Comparison of ENCODE assay signal across 8 cellular contexts in genomic region chr2:144430722-144431163, GRCh38.
A peak's percentile ranks its signal among the peaks of the same experiment; 100 is the strongest.
DNase-seq lines count a peak whose midpoint lies in the region; ATAC-seq and TF ChIP-seq lines count a peak whose summit lies in the region.

No MANE protein-coding gene starts in this region.

- DNase-seq in GM10248 (ENCODE audit: extremely low spot score) = peak; percentile 32
- DNase-seq in fibroblast of peridontal ligament (ENCODE audit: extremely low read depth) = peak; percentile 62
- DNase-seq in smooth muscle cell (lab: John Stamatoyannopoulos, UW; ENCODE audit: unreplicated experiment) = no peak
- DNase-seq in stimulated activated CD8-positive, alpha-beta memory T cell treated with anti-CD3 and anti-CD28 coated beads, Interleukin-4, amount 100 ng/mL, for 48 hours = no peak
- no peak for DNase-seq in activated gamma-delta T cell treated with Interleukin-2 at 50 U/mL for 16 hours
- no peak for DNase-seq in MCF 10A (ENCODE audit: unreplicated experiment)

- intact Hi-C loops in MCF 10A (cut with micrococcal nuclease) = no loop called here

- H3K4me2 ChIP-seq in smooth muscle cell = peak overlapping the region; percentile 75

- H3K36me3 Mint-ChIP-seq in MCF 10A (ENCODE audit: insufficient read depth, unreplicated experiment) = peaks cover 7% of the 10 kb centered on the region

- H3K9ac ChIP-seq in HUES48 (ENCODE audit: low read depth, low read length) (no peak overlapping the region), smooth muscle cell (ENCODE audit: low read depth) (peak overlapping the region; percentile 74)

- H3F3A ChIP-seq in smooth muscle cell (ENCODE audit: low read depth) = peaks cover 33% of the 10 kb centered on the region

- H3K4me3 ChIP-seq in HUES48 (ENCODE audit: low read depth, low read length) = no peak overlapping the region
- peak overlapping the region; percentile 24 for H3K4me3 ChIP-seq in smooth muscle cell

- H3K79me2 ChIP-seq in smooth muscle cell (ENCODE audit: low read depth) = peaks cover 85% of the 10 kb centered on the region

- POLR2A ChIA-PET in GM10248 (lab: Yijun Ruan, JAX) = no interaction called here
- POLR2A ChIA-PET in MCF 10A (lab: Yijun Ruan, JAX) = interaction anchor here (0.6 to 1.0 kb wide), 4 partner anchors 16 to 907 kb away, joined by 3 to 9 read pairs (median 5); no protein-coding TSS in a partner anchor

- no peak for TF ChIP-seq CTCF in GM10248 (IDR thresholded peaks at IDR 0.05; ENCODE audit: control extremely low read depth, extremely low read depth, low read depth, missing control alignments)
- no peak for TF ChIP-seq CTCF in smooth muscle cell (IDR thresholded peaks at IDR 0.05; ENCODE audit: borderline replicate concordance, insufficient read depth, poor library complexity, severe bottlenecking)
- TF ChIP-seq CTCF in MCF 10A (IDR thresholded peaks at IDR 0.05; ENCODE audit: unreplicated experiment) = no peak

- no peaks in the 10 kb centered on the region for H3K9me3 Mint-ChIP-seq in MCF 10A (ENCODE audit: unreplicated experiment)

- H3K27me3 ChIP-seq in HUES48 (ENCODE audit: control insufficient read depth, insufficient read depth, low read length) (no peaks in the 10 kb centered on the region), smooth muscle cell (ENCODE audit: low read depth) (no peaks in the 10 kb centered on the region)

- WGBS in smooth muscle cell (ENCODE audit: low lambda C conversion rate) = 15% methylated on average over 8 of the region's 8 CpGs

- H3K36me3 ChIP-seq in HUES48 (ENCODE audit: control insufficient read depth, insufficient read depth, low read length) (no peaks in the 10 kb centered on the region), smooth muscle cell (ENCODE audit: low read depth) (peaks cover 6% of the 10 kb centered on the region)

- H3K4me1 ChIP-seq in HUES48 (ENCODE audit: control insufficient read depth, insufficient read depth, low read length) (peaks cover 29% of the 10 kb centered on the region), smooth muscle cell (ENCODE audit: low read depth) (peaks cover 59% of the 10 kb centered on the region)

- H3K9me3 ChIP-seq in HUES48 (ENCODE audit: control insufficient read depth, insufficient read depth, low read length) (no peaks in the 10 kb centered on the region), smooth muscle cell (replicated peaks; ENCODE audit: low read depth) (no peaks in the 10 kb centered on the region)

- CTCF ChIA-PET in GM10248 (lab: Yijun Ruan, JAX) = interaction anchor here (1.9 to 2.4 kb wide), 3 partner anchors 10 to 19 kb away, joined by 5 to 10 read pairs (median 7); no protein-coding TSS in a partner anchor
- CTCF ChIA-PET in MCF 10A (lab: Yijun Ruan, JAX) = interaction anchor here (0.6 kb wide), 3 partner anchors 85 to 690 kb away, joined by 4 to 5 read pairs (median 4); no protein-coding TSS in a partner anchor

- no TSS peak for BruUV-seq in MCF 10A (replicated peaks; lab: Mats Ljungman, UMichigan)

- no peaks in the 10 kb centered on the region for H3K27me3 Mint-ChIP-seq in MCF 10A (ENCODE audit: insufficient read depth, unreplicated experiment)

- H3K4me1 Mint-ChIP-seq in MCF 10A (ENCODE audit: insufficient read depth, unreplicated experiment) = peaks cover 14% of the 10 kb centered on the region

- peaks cover 94% of the 10 kb centered on the region for H4K20me1 ChIP-seq in smooth muscle cell (ENCODE audit: low read depth)

- no peak overlapping the region for H3K4me3 Mint-ChIP-seq in MCF 10A (ENCODE audit: unreplicated experiment)

- H3K27ac ChIP-seq in HUES48 (ENCODE audit: low read depth, low read length) = peak overlapping the region; percentile 70
- H3K27ac ChIP-seq in smooth muscle cell (ENCODE audit: low read depth) = peak overlapping the region; percentile 93

- no peak overlapping the region for H2AFZ ChIP-seq in smooth muscle cell (ENCODE audit: low read depth)

- peak; percentile 98 for ATAC-seq in GM21526 (IDR thresholded peaks at IDR 0.05; ENCODE audit: low FRiP score, unreplicated experiment)

- no peak overlapping the region for H3K27ac Mint-ChIP-seq in MCF 10A (ENCODE audit: low read depth, unreplicated experiment)

Comparison
In these comparisons a context has a peak if more than half of its experiments do, and no peak if none do; other contexts are left out.
1. DNase-seq: peak in GM10248 (single experiment) and fibroblast of peridontal ligament (single experiment); none in smooth muscle cell (single experiment), stimulated activated CD8-positive, alpha-beta memory T cell treated with anti-CD3 and anti-CD28 coated beads, Interleukin-4, amount 100 ng/mL, for 48 hours (single experiment), activated gamma-delta T cell treated with Interleukin-2 at 50 U/mL for 16 hours (single experiment) and MCF 10A (single experiment).